Comparison of ENCODE assay signal across 8 cellular contexts in the genomic region with DNA sequence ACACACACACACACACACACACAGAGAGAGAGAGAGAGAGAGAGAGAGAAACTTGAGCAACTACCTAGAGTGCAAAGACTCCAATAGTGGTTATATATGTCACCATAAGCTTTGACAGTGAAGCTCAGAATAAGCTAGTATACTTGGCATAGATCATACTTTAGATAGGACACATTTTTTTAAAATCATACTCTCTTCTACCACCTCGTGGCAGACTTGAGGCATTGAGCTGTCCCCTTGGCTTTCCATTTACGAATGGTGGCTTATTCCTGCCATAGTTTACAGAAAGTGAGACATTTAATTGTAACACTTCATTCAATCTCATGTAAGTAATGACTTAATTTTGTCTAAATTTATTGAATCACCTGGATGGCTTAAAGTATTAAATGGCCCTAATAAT.
DNase-seq lines count a peak whose midpoint lies in the region; ATAC-seq, FAIRE-seq and TF ChIP-seq lines count a peak whose summit lies in the region.

No MANE protein-coding gene starts in this region.

- no peaks in the 10 kb centered on the region for H3K4me1 ChIP-seq in keratinocyte (ENCODE audit: control insufficient read depth, extremely low read depth, insufficient read depth, low read length)

- H3K9me3 ChIP-seq in keratinocyte (ENCODE audit: control insufficient read depth, low read depth, low read length) = no peaks in the 10 kb centered on the region

- H3K4me2 ChIP-seq in keratinocyte (ENCODE audit: control insufficient read depth, extremely low read depth, insufficient read depth, low read depth, low read length) = no peak overlapping the region

- H2AFZ ChIP-seq in keratinocyte (ENCODE audit: control insufficient read depth, low read length) = no peak overlapping the region

- H3K79me2 ChIP-seq in keratinocyte (ENCODE audit: control insufficient read depth, insufficient read depth, low read length) = no peaks in the 10 kb centered on the region

- no peaks in the 10 kb centered on the region for H3K27me3 ChIP-seq in keratinocyte (ENCODE audit: control insufficient read depth, extremely low read depth, insufficient read depth, low read length)

- DNase-seq in AML-193 (lab: John Stamatoyannopoulos, UW) (peak; percentile 83 to 85), RPMI7951 (ENCODE audit: low read depth) (peak; percentile 5), keratinocyte (ENCODE audit: low read depth, low spot score) (no peak), substantia nigra (lab: John Stamatoyannopoulos, UW) (no peak), cortex of kidney (lab: John Stamatoyannopoulos, UW) (no peak), NCI-H345 (lab: John Stamatoyannopoulos, UW) (no peak)

- H3K27ac ChIP-seq in keratinocyte (ENCODE audit: control insufficient read depth, insufficient read depth, low read length) (no peak overlapping the region), substantia nigra (ENCODE audit: low read depth, low read length, poor library complexity, severe bottlenecking) (no peak overlapping the region)

- no peaks in the 10 kb centered on the region for H4K20me1 ChIP-seq in keratinocyte (ENCODE audit: control insufficient read depth, extremely low read depth, insufficient read depth, low read length)

- ATAC-seq in GM18517 (IDR thresholded peaks at IDR 0.05; ENCODE audit: unreplicated experiment) = peak; percentile 88
- peak; percentile 72 for ATAC-seq in HG03095 (IDR thresholded peaks at IDR 0.05; ENCODE audit: unreplicated experiment)

- FAIRE-seq in keratinocyte (lab: Jason Lieb, UNC) = no peak

- H3K36me3 ChIP-seq in keratinocyte (ENCODE audit: control insufficient read depth in 2 of 2, extremely low read depth in 1 of 2, insufficient read depth in 2 of 2, low read length in 2 of 2) = no peaks in the 10 kb centered on the region

- H3K4me3 ChIP-seq in keratinocyte (ENCODE audit: control insufficient read depth in 2 of 3, extremely low read depth in 1 of 3, insufficient read depth in 2 of 3, low read depth in 1 of 3, low read length in 3 of 3) = no peak overlapping the region

- TF ChIP-seq CTCF in keratinocyte (optimal IDR thresholded peaks at IDR 0.05 in 1 of 3, IDR thresholded peaks at IDR 0.05 in 1 of 3, conservative IDR thresholded peaks at IDR 0.05 in 1 of 3; ENCODE audit: extremely low read depth in 1 of 3, insufficient read depth in 2 of 3, low read length in 3 of 3) = peak; percentile 24 to 45 (median 45)

- no peak overlapping the region for H3K9ac ChIP-seq in keratinocyte (ENCODE audit: control insufficient read depth, extremely low read depth, insufficient read depth, low read length)

- dilution Hi-C loops in keratinocyte (cut with MboI; ENCODE audit: extremely low pct_ligation_motif_present, low sequenced_read_pairs) = no loop called here

- H3K9me1 ChIP-seq in keratinocyte (ENCODE audit: control insufficient read depth, extremely low read depth, insufficient read depth, low read length) = no peaks in the 10 kb centered on the region

Comparison
In these comparisons a context has a peak if more than half of its experiments do, and no peak if none do; other contexts are left out.
1. DNase-seq: peak in AML-193 (2 of 2) and RPMI7951 (single experiment); none in keratinocyte (single experiment), substantia nigra (0 of 49), cortex of kidney (single experiment) and NCI-H345 (single experiment).